ENCODE assay signal across 1 cellular context in genomic region chr12:7503686-7504085, GRCh38.
TF ChIP-seq lines count a peak whose summit lies in the region.

CD163 (minus strand) TSS chr12:7503777; CDS start chr12:7503690, 87 bp downstream.

TF ChIP-seq in HCT116, 20 proteins besides CTCF, POLR2A, EP300 and RAD21 (continued from another document):
- TF ChIP-seq MAX (IDR thresholded peaks at IDR 0.05) (no peak), FOSL1 (IDR thresholded peaks at IDR 0.05; ENCODE audit: low read depth) (no peak)
